9 cellular contexts compared by ENCODE assay signal in genomic region chr12:8823565-8824300, GRCh38. TPM values are rescaled to one million over a fixed set of nuclear protein-coding genes. Genes with fewer than 3 reads are reported as not detected.
DNase-seq lines count a peak whose midpoint lies in the region; ATAC-seq, FAIRE-seq and TF ChIP-seq lines count a peak whose summit lies in the region.
"Had no signal": no experiment of that assay in that cellular context is flagged by ENCODE, and none has a peak within 500 bp of the region (broad histone marks: within the 10 kb centered on the region; RNA-seq: fewer than 3 reads in every experiment).

No MANE protein-coding gene starts in this region.

- no peaks in the 10 kb centered on the region for H3K4me1 Mint-ChIP-seq in natural killer cell
- H3K4me1 Mint-ChIP-seq in natural killer cell treated with Interleukin-12 subunit alpha and Interleukin-12 subunit beta and Interleukin-15 and Interleukin-18, amount 100 ng/mL, for 72 hours (ENCODE audit: low read depth in 2 of 2), result no peaks in the 10 kb centered on the region
- H3K4me1 Mint-ChIP-seq in activated T-helper 1 cell treated with anti-CD3 and anti-CD28 coated beads, Interleukin-12 subunit alpha, Interleukin-12 subunit beta, Interleukin-2, Interleukin-4 antibody, amounts not matched to agents 30 ng/mL and 10 ng/mL and 1 ng/mL, durations not matched to agents 14 hours and 24 hours and 36 hours (ENCODE audit: low read depth), result peaks cover 5% of the 10 kb centered on the region
- H3K4me1 Mint-ChIP-seq: activated B cell treated with CpG ODN at 0.5 μM for 24 hours had no signal

- H3K4me2 ChIP-seq in K562 (ENCODE audit: insufficient read depth, low read length) (no peak overlapping the region), keratinocyte (ENCODE audit: control insufficient read depth, extremely low read depth, insufficient read depth, low read depth, low read length) (peak overlapping the region; percentile 62)

- peak overlapping the region; percentile 78 for H2AFZ ChIP-seq in K562 (ENCODE audit: low read depth, low read length)
- H2AFZ ChIP-seq in keratinocyte (ENCODE audit: control insufficient read depth, low read length), result no peak overlapping the region

- ATAC-seq in natural killer cell (no peak), K562 (peak; percentile 88), aorta (ENCODE audit: low FRiP score) (peak; percentile 71), HG02623 (IDR thresholded peaks at IDR 0.05; ENCODE audit: unreplicated experiment) (no peak)
- ATAC-seq in natural killer cell treated with Interleukin-12 subunit alpha and Interleukin-12 subunit beta and Interleukin-15 and Interleukin-18, amount 100 ng/mL, for 72 hours, result no peak

- no peak for DNase-seq in natural killer cell
- DNase-seq in natural killer cell treated with Interleukin-12 subunit alpha and Interleukin-12 subunit beta and Interleukin-15 and Interleukin-18, amount 100 ng/mL, for 72 hours (ENCODE audit: low spot score), result no peak
- peak; percentile 24 to 68 (median 48) for DNase-seq in K562 (ENCODE audit: extremely low read depth in 1 of 4, low spot score in 3 of 4)
- no peak for DNase-seq in keratinocyte (ENCODE audit: low read depth, low spot score)
- no peak for DNase-seq in aorta
- DNase-seq in NCI-H2107 treated with DMSO at 0.1 percent for 48 hours (lab: John Stamatoyannopoulos, UW; ENCODE audit: unreplicated experiment), result no peak
- no peak for DNase-seq in activated T-helper 1 cell treated with anti-CD3 and anti-CD28 coated beads, Interleukin-12 subunit alpha, Interleukin-12 subunit beta, Interleukin-2, Interleukin-4 antibody, amounts not matched to agents 30 ng/mL and 10 ng/mL and 1 ng/mL, durations not matched to agents 14 hours and 24 hours and 36 hours (ENCODE audit: low spot score)
- DNase-seq: activated B cell treated with CpG ODN at 0.5 μM for 24 hours had no signal

- no peak for TF ChIP-seq POLR2A in K562 (conservative IDR thresholded peaks at IDR 0.05)

- TF ChIP-seq CTCF in natural killer cell (IDR thresholded peaks at IDR 0.05), result peak; percentile 4
- peak; percentile 79 to 81 (median 79) for TF ChIP-seq CTCF in K562 (IDR thresholded peaks at IDR 0.05 in 2 of 3, conservative IDR thresholded peaks at IDR 0.05 in 1 of 3; ENCODE audit: insufficient read depth in 2 of 3, low read depth in 1 of 3, low read length in 3 of 3)
- TF ChIP-seq CTCF in keratinocyte (optimal IDR thresholded peaks at IDR 0.05 in 1 of 3, IDR thresholded peaks at IDR 0.05 in 1 of 3, conservative IDR thresholded peaks at IDR 0.05 in 1 of 3; ENCODE audit: extremely low read depth in 1 of 3, insufficient read depth in 2 of 3, low read length in 3 of 3), result peak; percentile 51 to 62 (median 56)

- H3K27me3 ChIP-seq in K562 (ENCODE audit: control insufficient read depth in 2 of 2, insufficient read depth in 2 of 2, low read length in 2 of 2), result no peaks in the 10 kb centered on the region
- H3K27me3 ChIP-seq in keratinocyte (ENCODE audit: control insufficient read depth, extremely low read depth, insufficient read depth, low read length), result no peaks in the 10 kb centered on the region
- H3K27me3 ChIP-seq in aorta (ENCODE audit: control insufficient read depth in 1 of 2, insufficient read depth in 2 of 2, low read length in 1 of 2), result no peaks in the 10 kb centered on the region

- no peak overlapping the region for H3K27ac ChIP-seq in K562 (ENCODE audit: extremely low read depth, low read depth, low read length)
- peak overlapping the region; percentile 90 for H3K27ac ChIP-seq in keratinocyte (ENCODE audit: control insufficient read depth, insufficient read depth, low read length)
- no peak overlapping the region for H3K27ac ChIP-seq in aorta (ENCODE audit: low read depth in 1 of 2, low read length in 2 of 2)

- H4K20me1 ChIP-seq in K562 (replicated peaks; ENCODE audit: control insufficient read depth, insufficient read depth, low read length) (no peaks in the 10 kb centered on the region), keratinocyte (ENCODE audit: control insufficient read depth, extremely low read depth, insufficient read depth, low read length) (no peaks in the 10 kb centered on the region)

- CTCF ChIA-PET in K562 (lab: Yijun Ruan, JAX; ENCODE audit: low intra/inter-chr PET ratio), result interaction anchor here (0.6 kb wide), 1 partner anchor 122 kb away, joined by 4 read pairs; no protein-coding TSS in a partner anchor

- H3K9me3 ChIP-seq in K562 (replicated peaks; ENCODE audit: control insufficient read depth, insufficient read depth, low read depth, low read length) (no peaks in the 10 kb centered on the region), keratinocyte (ENCODE audit: control insufficient read depth, low read depth, low read length) (no peaks in the 10 kb centered on the region), aorta (ENCODE audit: control insufficient read depth, low read length) (no peaks in the 10 kb centered on the region)

- peak; percentile 66 to 87 for TF ChIP-seq RAD21 in K562 (CRISPR knock-in tag; conservative IDR thresholded peaks at IDR 0.05 in 1 of 2, IDR thresholded peaks at IDR 0.05 in 1 of 2)

- H3K36me3 ChIP-seq in K562 (ENCODE audit: control insufficient read depth, insufficient read depth, low read length), result no peaks in the 10 kb centered on the region
- peaks cover 0 to 2% of the 10 kb centered on the region in 2 experiments for H3K36me3 ChIP-seq in keratinocyte (ENCODE audit: control insufficient read depth in 2 of 2, extremely low read depth in 1 of 2, insufficient read depth in 2 of 2, low read length in 2 of 2)
- H3K36me3 ChIP-seq in aorta (ENCODE audit: control insufficient read depth in 1 of 2, insufficient read depth in 2 of 2, low read length in 1 of 2), result no peaks in the 10 kb centered on the region

- H3K9ac ChIP-seq in K562 (ENCODE audit: insufficient read depth in 1 of 2, low read depth in 2 of 2, low read length in 2 of 2) (no peak overlapping the region), keratinocyte (ENCODE audit: control insufficient read depth, extremely low read depth, insufficient read depth, low read length) (peak overlapping the region; percentile 73)

- dilution Hi-C loops in keratinocyte (cut with MboI; ENCODE audit: extremely low pct_ligation_motif_present, low sequenced_read_pairs), result no loop called here

- no peaks in the 10 kb centered on the region for H3K79me2 ChIP-seq in K562 (ENCODE audit: control insufficient read depth, insufficient read depth, low read length)
- no peaks in the 10 kb centered on the region for H3K79me2 ChIP-seq in keratinocyte (ENCODE audit: control insufficient read depth, insufficient read depth, low read length)

- peaks cover 17 to 34% of the 10 kb centered on the region in 2 donors for H3K27me3 Mint-ChIP-seq in natural killer cell (ENCODE audit: low read depth in 2 of 2)
- peaks cover 17 to 45% of the 10 kb centered on the region in 2 donors for H3K27me3 Mint-ChIP-seq in natural killer cell treated with Interleukin-12 subunit alpha and Interleukin-12 subunit beta and Interleukin-15 and Interleukin-18, amount 100 ng/mL, for 72 hours
- peaks cover 5% of the 10 kb centered on the region for H3K27me3 Mint-ChIP-seq in activated T-helper 1 cell treated with anti-CD3 and anti-CD28 coated beads, Interleukin-12 subunit alpha, Interleukin-12 subunit beta, Interleukin-2, Interleukin-4 antibody, amounts not matched to agents 30 ng/mL and 10 ng/mL and 1 ng/mL, durations not matched to agents 14 hours and 24 hours and 36 hours (ENCODE audit: insufficient read depth)

- no peak for TF ChIP-seq EP300 in K562 (IDR thresholded peaks at IDR 0.05; ENCODE audit: low read length)

- no peak overlapping the region for H3K4me3 ChIP-seq in K562
- peak overlapping the region in 2 of 3 experiments; percentile 29 to 50 for H3K4me3 ChIP-seq in keratinocyte (ENCODE audit: control insufficient read depth in 2 of 3, extremely low read depth in 1 of 3, insufficient read depth in 2 of 3, low read depth in 1 of 3, low read length in 3 of 3)
- no peak overlapping the region for H3K4me3 ChIP-seq in aorta (ENCODE audit: low read length in 2 of 2)

- WGBS in K562 (ENCODE audit: insufficient coverage, low coverage, missing lambda C conversion rate), result 26% methylated on average over 7 of the region's 8 CpGs
- 20 to 25% methylated on average over 8 of the region's 8 CpGs for WGBS in aorta, 2 donors

- intact Hi-C loops in natural killer cell (cut with micrococcal nuclease) (no loop called here), K562 (cut with micrococcal nuclease) (loop anchor here (1.0 to 10.0 kb wide), 4 partner anchors 43 to 279 kb away; no protein-coding TSS in a partner anchor), aorta (cut with DNase I) (loop anchor here (1.0 kb wide), 1 partner anchor 141 kb away; no protein-coding TSS in a partner anchor)
- intact Hi-C loops in activated T-helper 1 cell treated with anti-CD3 and anti-CD28 coated beads, Interleukin-12 subunit alpha, Interleukin-12 subunit beta, Interleukin-2, Interleukin-4 antibody, amounts not matched to agents 30 ng/mL and 10 ng/mL and 1 ng/mL, durations not matched to agents 14 hours and 24 hours and 36 hours (cut with micrococcal nuclease), result no loop called here

- in situ Hi-C loops in K562 (cut with MboI), result loop anchor here (5.0 kb wide), 1 partner anchor 141 kb away; no protein-coding TSS in a partner anchor

- H3K9me1 ChIP-seq in K562 (ENCODE audit: control insufficient read depth, insufficient read depth, low read length) (no peaks in the 10 kb centered on the region), keratinocyte (ENCODE audit: control insufficient read depth, extremely low read depth, insufficient read depth, low read length) (no peaks in the 10 kb centered on the region)

- H3K27ac Mint-ChIP-seq in natural killer cell, result no peak overlapping the region
- no peak overlapping the region for H3K27ac Mint-ChIP-seq in natural killer cell treated with Interleukin-12 subunit alpha and Interleukin-12 subunit beta and Interleukin-15 and Interleukin-18, amount 100 ng/mL, for 72 hours
- H3K27ac Mint-ChIP-seq in activated T-helper 1 cell treated with anti-CD3 and anti-CD28 coated beads, Interleukin-12 subunit alpha, Interleukin-12 subunit beta, Interleukin-2, Interleukin-4 antibody, amounts not matched to agents 30 ng/mL and 10 ng/mL and 1 ng/mL, durations not matched to agents 14 hours and 24 hours and 36 hours, result no peak overlapping the region
- H3K27ac Mint-ChIP-seq: activated B cell treated with CpG ODN at 0.5 μM for 24 hours had no signal

- peaks cover 10 to 15% of the 10 kb centered on the region in 2 experiments; a peak in 4 of 5 replicates for H3K4me1 ChIP-seq in K562 (replicated peaks in 1 of 2; ENCODE audit: control insufficient read depth in 2 of 2, insufficient read depth in 2 of 2, low read length in 2 of 2)
- peaks cover 45% of the 10 kb centered on the region for H3K4me1 ChIP-seq in keratinocyte (ENCODE audit: control insufficient read depth, extremely low read depth, insufficient read depth, low read length)
- H3K4me1 ChIP-seq in aorta (ENCODE audit: control insufficient read depth in 1 of 2, insufficient read depth in 2 of 2, low read length in 2 of 2), result peaks cover 0 to 4% of the 10 kb centered on the region in 2 donors

- no peak overlapping the region for H3K4me3 Mint-ChIP-seq in natural killer cell
- no peak overlapping the region for H3K4me3 Mint-ChIP-seq in natural killer cell treated with Interleukin-12 subunit alpha and Interleukin-12 subunit beta and Interleukin-15 and Interleukin-18, amount 100 ng/mL, for 72 hours
- no peak overlapping the region for H3K4me3 Mint-ChIP-seq in activated T-helper 1 cell treated with anti-CD3 and anti-CD28 coated beads, Interleukin-12 subunit alpha, Interleukin-12 subunit beta, Interleukin-2, Interleukin-4 antibody, amounts not matched to agents 30 ng/mL and 10 ng/mL and 1 ng/mL, durations not matched to agents 14 hours and 24 hours and 36 hours
- H3K4me3 Mint-ChIP-seq: activated B cell treated with CpG ODN at 0.5 μM for 24 hours had no signal

- POLR2A ChIA-PET in K562 (lab: Yijun Ruan, JAX), result no interaction called here

- H3K36me3 Mint-ChIP-seq in natural killer cell, result no peaks in the 10 kb centered on the region
- H3K36me3 Mint-ChIP-seq in natural killer cell treated with Interleukin-12 subunit alpha and Interleukin-12 subunit beta and Interleukin-15 and Interleukin-18, amount 100 ng/mL, for 72 hours, result no peaks in the 10 kb centered on the region
- no peaks in the 10 kb centered on the region for H3K36me3 Mint-ChIP-seq in activated T-helper 1 cell treated with anti-CD3 and anti-CD28 coated beads, Interleukin-12 subunit alpha, Interleukin-12 subunit beta, Interleukin-2, Interleukin-4 antibody, amounts not matched to agents 30 ng/mL and 10 ng/mL and 1 ng/mL, durations not matched to agents 14 hours and 24 hours and 36 hours (ENCODE audit: low read depth)

- FAIRE-seq in K562 (lab: Jason Lieb, UNC) (peak; percentile 82), keratinocyte (lab: Jason Lieb, UNC) (peak; percentile 62)

- BruUV-seq in K562 (replicated peaks; lab: Mats Ljungman, UMichigan), result no TSS peak

- no peaks in the 10 kb centered on the region for H3K9me3 Mint-ChIP-seq in natural killer cell
- H3K9me3 Mint-ChIP-seq in natural killer cell treated with Interleukin-12 subunit alpha and Interleukin-12 subunit beta and Interleukin-15 and Interleukin-18, amount 100 ng/mL, for 72 hours, result no peaks in the 10 kb centered on the region
- no peaks in the 10 kb centered on the region for H3K9me3 Mint-ChIP-seq in activated T-helper 1 cell treated with anti-CD3 and anti-CD28 coated beads, Interleukin-12 subunit alpha, Interleukin-12 subunit beta, Interleukin-2, Interleukin-4 antibody, amounts not matched to agents 30 ng/mL and 10 ng/mL and 1 ng/mL, durations not matched to agents 14 hours and 24 hours and 36 hours

RNA-seq across cellular contexts. Expression of gene A2ML1, which starts 1.3 kb away (rescaled TPM):
- total RNA-seq in natural killer cell (not detected), K562 (2014; rRNA removed) (0.04 and 0.14 TPM in 2 replicates), K562 (2014; rRNA removed; fragmentation: Illumina TruSeq; extraction: Trizol) (0.11 and 0.26 TPM in 2 replicates), K562 (2015; rRNA removed; fragmentation: Illumina TruSeq; extraction: Trizol) (0.23 and 0.47 TPM in 2 replicates), K562 (2021) (0.40 TPM in 1 of 2 replicates, not detected in the other), aorta (under 1 TPM; 0.06 to 0.27 TPM)
- total RNA-seq in natural killer cell treated with Interleukin-12 subunit alpha and Interleukin-12 subunit beta and Interleukin-15 and Interleukin-18, amount 100 ng/mL, for 72 hours, result not detected
- total RNA-seq in K562 (2011; cell fraction: chromatin; rRNA removed; ENCODE audit: low replicate concordance), result 0.12 and 0.63 TPM in 2 replicates
- 0.39 TPM in 1 of 2 replicates, not detected in the other for total RNA-seq in K562 (2011; cell fraction: nucleolus; rRNA removed)
- 1.2 TPM in 1 of 2 replicates, not detected in the other for total RNA-seq in K562 (2011; cell fraction: nucleoplasm; rRNA removed)
- polyA plus RNA-seq in K562 (2011; rRNA removed) (0.01 and 0.04 TPM in 2 replicates), K562 (2014; fragmentation: Illumina TruSeq; extraction: Trizol) (0.07 and 0.13 TPM in 2 replicates), K562 (2014; fragmentation: Nextera tagmentation; extraction: Ambion mirVana) (under 1 TPM; 0.04 to 0.14 TPM), K562 (2014; rRNA removed) (0.04 and 0.11 TPM in 2 replicates), keratinocyte (81.1 to 240 TPM (median 98.7 TPM) in 3 replicates), aorta (under 1 TPM; 0.15 to 0.63 TPM)
- polyA plus RNA-seq in K562 (2011; cell fraction: cytosol; rRNA removed), result 0.03 and 0.06 TPM in 2 replicates
- polyA plus RNA-seq in K562 (2011; cell fraction: nucleus; rRNA removed), result 0.06 and 0.11 TPM in 2 replicates
- polyA plus RNA-seq in K562 (2012), result 0.07 and 0.20 TPM in 2 replicates
- polyA minus RNA-seq in K562 (2011; rRNA and poly(A)+ RNA removed), result 0.06 and 0.07 TPM in 2 replicates
- polyA minus RNA-seq in K562 (2011; cell fraction: cytosol; rRNA and poly(A)+ RNA removed), result not detected in 2 replicates
- not detected in 2 replicates for polyA minus RNA-seq in K562 (2011; cell fraction: nucleus; rRNA and poly(A)+ RNA removed)
- polyA plus RNA-seq in keratinocyte (2011; ENCODE audit: low read depth), result 189 TPM
- polyA plus RNA-seq in keratinocyte (2011; cell fraction: cytosol; rRNA removed), result 28.3 and 52.7 TPM in 2 replicates
- 281 and 386 TPM in 2 replicates for polyA plus RNA-seq in keratinocyte (2011; cell fraction: nucleus; rRNA removed)
- 58.0 and 207 TPM in 2 replicates for polyA plus RNA-seq in keratinocyte (2012; ENCODE audit: low replicate concordance)
- polyA minus RNA-seq in keratinocyte, result 115 to 234 TPM (median 131 TPM) in 3 replicates
- polyA minus RNA-seq in keratinocyte (2011; cell fraction: cytosol; rRNA and poly(A)+ RNA removed), result 45.7 TPM
- 342 and 370 TPM in 2 replicates for polyA minus RNA-seq in keratinocyte (2011; cell fraction: nucleus; rRNA and poly(A)+ RNA removed)
- total RNA-seq in activated T-helper 1 cell treated with anti-CD3 and anti-CD28 coated beads, Interleukin-12 subunit alpha, Interleukin-12 subunit beta, Interleukin-2, Interleukin-4 antibody, amounts not matched to agents 30 ng/mL and 10 ng/mL and 1 ng/mL, durations not matched to agents 14 hours and 24 hours and 36 hours, result not detected in 2 replicates
- total RNA-seq: activated B cell treated with CpG ODN at 0.5 μM for 24 hours had no signal

Comparison
In these comparisons a context has a peak if more than half of its experiments do, and no peak if none do; other contexts are left out.
1. ATAC-seq: peak in K562 (single experiment) and aorta (single experiment); none in natural killer cell (0 of 3), natural killer cell treated with Interleukin-12 subunit alpha and Interleukin-12 subunit beta and Interleukin-15 and Interleukin-18, amount 100 ng/mL, for 72 hours (0 of 2) and HG02623 (single experiment).
2. DNase-seq: peak in K562 (4 of 4); none in natural killer cell (single experiment), natural killer cell treated with Interleukin-12 subunit alpha and Interleukin-12 subunit beta and Interleukin-15 and Interleukin-18, amount 100 ng/mL, for 72 hours (single experiment), keratinocyte (single experiment), aorta (0 of 2), NCI-H2107 treated with DMSO at 0.1 percent for 48 hours (single experiment) and activated T-helper 1 cell treated with anti-CD3 and anti-CD28 coated beads, Interleukin-12 subunit alpha, Interleukin-12 subunit beta, Interleukin-2, Interleukin-4 antibody, amounts not matched to agents 30 ng/mL and 10 ng/mL and 1 ng/mL, durations not matched to agents 14 hours and 24 hours and 36 hours (single experiment).
3. CTCF ChIP-seq: peak in every context shown above with its lines; median percentile 79 in K562; 56 in keratinocyte; 4 in natural killer cell.
4. H3K4me3 ChIP-seq: peak in keratinocyte (2 of 3); none in K562 (single experiment) and aorta (0 of 2).
5. intact Hi-C loops: an anchor here in K562 (1.0 to 10.0 kb wide) and aorta (1.0 kb wide); none called in natural killer cell and activated T-helper 1 cell treated with anti-CD3 and anti-CD28 coated beads, Interleukin-12 subunit alpha, Interleukin-12 subunit beta, Interleukin-2, Interleukin-4 antibody, amounts not matched to agents 30 ng/mL and 10 ng/mL and 1 ng/mL, durations not matched to agents 14 hours and 24 hours and 36 hours.